Comparison of ENCODE assay signal across 18 cellular contexts in the genomic region with DNA sequence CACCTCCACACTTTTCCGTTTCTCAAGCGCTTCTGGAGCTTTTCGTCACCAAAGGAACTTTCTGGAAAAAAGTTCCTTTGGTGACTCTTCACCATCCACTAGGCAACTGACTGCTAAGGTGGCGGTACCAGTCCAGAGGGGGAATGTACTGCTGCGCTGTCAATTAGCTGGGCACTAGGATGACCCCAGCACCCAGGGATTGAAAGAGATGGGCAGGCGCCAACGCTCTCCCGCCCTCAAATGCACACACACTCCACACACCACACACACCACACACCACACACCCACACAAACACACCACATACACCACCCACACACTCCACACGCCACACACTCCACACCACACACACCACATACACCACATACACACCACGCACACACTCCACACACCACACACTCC. TPM values are rescaled to one million over a fixed set of nuclear protein-coding genes. Genes with fewer than 3 reads are reported as not detected.
DNase-seq lines count a peak whose midpoint lies in the region; ATAC-seq, FAIRE-seq and TF ChIP-seq lines count a peak whose summit lies in the region.
"Had no signal": no experiment of that assay in that cellular context is flagged by ENCODE, and none has a peak within 500 bp of the region (broad histone marks: within the 10 kb centered on the region; RNA-seq: fewer than 3 reads in every experiment).

No MANE protein-coding gene starts in this region.

- H3K79me2 ChIP-seq in HepG2 (ENCODE audit: insufficient read depth, low read length), result no peaks in the 10 kb centered on the region

- no peak for DNase-seq in HepG2 (ENCODE audit: low spot score)
- DNase-seq in right lobe of liver, result no peak
- no peak for DNase-seq in nephron progenitor cell
- DNase-seq in COLO829 (ENCODE audit: low spot score), result no peak
- DNase-seq in OCI-M1 (lab: John Stamatoyannopoulos, UW), result no peak
- DNase-seq: DMS79; GM23248; Kasumi-1; NCI-H1105 treated with DMSO at 0.1 percent for 48 hours; NCI-H187; NCI-H69; NK-92 treated with Interleukin-12 subunit alpha and Interleukin-12 subunit beta, amount 100 ng/mL, for 24 hours had no signal

- no peak overlapping the region for H2AFZ ChIP-seq in HepG2 (ENCODE audit: low read length)
- H2AFZ ChIP-seq: GM23248 had no signal

- peak overlapping the region in 3 of 5 experiments; percentile 25 to 59 (median 42) for H3K4me3 Mint-ChIP-seq in brain
- peak overlapping the region; percentile 62 for H3K4me3 Mint-ChIP-seq in nephron progenitor cell
- H3K4me3 Mint-ChIP-seq: CD14-positive monocyte had no signal

- H3K4me2 ChIP-seq in HepG2 (ENCODE audit: low read depth, low read length), result no peak overlapping the region

- TF ChIP-seq POLR2A in HepG2 (IDR thresholded peaks at IDR 0.05; ENCODE audit: insufficient read depth in 1 of 2, low read depth in 2 of 2, low read length in 2 of 2) (no peak), right lobe of liver (IDR thresholded peaks at IDR 0.05) (no peak)

- TF ChIP-seq RAD21 in HepG2 (CRISPR knock-in tag; IDR thresholded peaks at IDR 0.05), result no peak

- H3K4me1 ChIP-seq in HepG2 (ENCODE audit: insufficient read depth, low read length) (no peaks in the 10 kb centered on the region), right lobe of liver (no peaks in the 10 kb centered on the region)

- H3K27me3 ChIP-seq in HepG2 (ENCODE audit: control insufficient read depth in 1 of 2, insufficient read depth in 2 of 2, low read length in 2 of 2), result no peaks in the 10 kb centered on the region; a peak in 1 of 5 replicates
- H3K27me3 ChIP-seq in right lobe of liver, result peaks cover 0 to 6% of the 10 kb centered on the region in 2 donors

- no peak for TF ChIP-seq CTCF in HepG2 (CRISPR knock-in tag; IDR thresholded peaks at IDR 0.05)
- no peak for TF ChIP-seq CTCF in right lobe of liver (IDR thresholded peaks at IDR 0.05)
- TF ChIP-seq CTCF in brain (conservative IDR thresholded peaks at IDR 0.05), result no peak
- no peak for TF ChIP-seq CTCF in nephron progenitor cell (IDR thresholded peaks at IDR 0.05)

- no TSS peak for BruUV-seq in HepG2 (replicated peaks; lab: Mats Ljungman, UMichigan)

- H3K36me3 ChIP-seq in HepG2 (replicated peaks in 1 of 2; ENCODE audit: control insufficient read depth in 1 of 2, insufficient read depth in 2 of 2, low read length in 2 of 2), result no peaks in the 10 kb centered on the region
- no peaks in the 10 kb centered on the region for H3K36me3 ChIP-seq in right lobe of liver

- H3K27me3 Mint-ChIP-seq in brain, result peaks cover 95% of the 10 kb centered on the region
- peaks cover 98% of the 10 kb centered on the region for H3K27me3 Mint-ChIP-seq in nephron progenitor cell (ENCODE audit: low read depth, poor library complexity)

- H3K27ac Mint-ChIP-seq in brain, result peak overlapping the region in 1 of 5 experiments; percentile 42
- H3K27ac Mint-ChIP-seq in nephron progenitor cell, result no peak overlapping the region

- 76% methylated on average over 10 of the region's 10 CpGs for WGBS in HepG2 (ENCODE audit: low lambda C conversion rate)
- 49% methylated on average over 8 of the region's 10 CpGs for WGBS in right lobe of liver (ENCODE audit: insufficient coverage, low coverage, low lambda C conversion rate, missing lambda C conversion rate)

- ATAC-seq in HepG2 (no peak), right lobe of liver (no peak), GM18498 (IDR thresholded peaks at IDR 0.05; ENCODE audit: unreplicated experiment) (no peak)

- TF ChIP-seq EP300 in HepG2 (IDR thresholded peaks at IDR 0.05; ENCODE audit: low read depth in 2 of 2, low read length in 2 of 2) (no peak), HepG2 (CRISPR knock-in tag; IDR thresholded peaks at IDR 0.05; ENCODE audit: borderline replicate concordance) (no peak)

- in situ Hi-C loops in HepG2 (cut with HindIII; ENCODE audit: extremely low pct_ligation_motif_present, low pct_unique_long_range_greater_than_20kb), result loop anchor here (25.0 kb wide), 1 partner anchor 295 kb away; no protein-coding TSS in a partner anchor

- H3K27ac ChIP-seq in HepG2 (ENCODE audit: extremely low read length, insufficient read depth, low read length) (no peak overlapping the region), right lobe of liver (no peak overlapping the region)
- H3K27ac ChIP-seq: GM23248 had no signal

- CTCF ChIA-PET in HepG2 (lab: Yijun Ruan, JAX; ENCODE audit: low intra/inter-chr PET ratio, low total read pairs), result no interaction called here

- H3K9me3 ChIP-seq in HepG2 (ENCODE audit: low read length) (no peaks in the 10 kb centered on the region), right lobe of liver (no peaks in the 10 kb centered on the region)

- POLR2A ChIA-PET in HepG2 (lab: Yijun Ruan, JAX), result no interaction called here

- intact Hi-C loops in HepG2 (cut with micrococcal nuclease; ENCODE audit: unreplicated experiment) (no loop called here), right lobe of liver (cut with DNase I) (no loop called here)

- H3K36me3 Mint-ChIP-seq in brain (peaks cover 3% of the 10 kb centered on the region), nephron progenitor cell (ENCODE audit: low read depth) (no peaks in the 10 kb centered on the region)

- H3K9me3 Mint-ChIP-seq in brain, result peaks cover 4 to 23% (median 14%) of the 10 kb centered on the region in 5 experiments
- peaks cover 12% of the 10 kb centered on the region for H3K9me3 Mint-ChIP-seq in nephron progenitor cell

- no peaks in the 10 kb centered on the region for H4K20me1 ChIP-seq in HepG2 (ENCODE audit: insufficient read depth, low read length)

- no peak overlapping the region for H3K9ac ChIP-seq in HepG2 (ENCODE audit: insufficient read depth, low read depth, low read length)
- H3K9ac ChIP-seq: GM23248 had no signal

- H3K4me3 ChIP-seq in HepG2 (replicated peaks in 1 of 3; ENCODE audit: insufficient read depth in 1 of 3, low read depth in 2 of 3, low read length in 3 of 3), result no peak overlapping the region
- no peak overlapping the region for H3K4me3 ChIP-seq in right lobe of liver
- H3K4me3 ChIP-seq: GM23248 had no signal

- H3K4me1 Mint-ChIP-seq in brain, result peaks cover 7% of the 10 kb centered on the region
- H3K4me1 Mint-ChIP-seq in nephron progenitor cell, result peaks cover 13% of the 10 kb centered on the region

- FAIRE-seq in HepG2 (lab: Jason Lieb, UNC), result peak; percentile 18
- FAIRE-seq: G401.6, GM19239 had no signal

TF ChIP-seq in HepG2, 621 proteins besides CTCF, POLR2A, EP300 and RAD21 (continues in another document):
- TF ChIP-seq HMG20A (CRISPR knock-in tag; IDR thresholded peaks at IDR 0.05; ENCODE audit: borderline replicate concordance) (no peak), SATB2 (CRISPR knock-in tag; IDR thresholded peaks at IDR 0.05) (no peak)

RNA-seq across cellular contexts. Expression of gene PRDM8, which starts 10.4 kb away (rescaled TPM):
- total RNA-seq in HepG2 (2016; rRNA removed; fragmentation: Illumina TruSeq; extraction: Trizol) (not detected in 2 replicates), right lobe of liver (under 1 TPM in 5 of 6 experiments, not detected in 1; 0.07 to 0.37 (median 0.12) TPM)
- total RNA-seq in HepG2 (2016; cell fraction: cytosol; rRNA removed; fragmentation: Illumina TruSeq; extraction: Trizol; ENCODE audit: low read depth), result not detected in 2 replicates
- total RNA-seq in HepG2 (2016; cell fraction: insoluble cytoplasmic fraction; rRNA removed; fragmentation: Illumina TruSeq; extraction: Trizol), result not detected in 2 replicates
- total RNA-seq in HepG2 (2016; cell fraction: membrane; rRNA removed; fragmentation: Illumina TruSeq; extraction: Trizol), result not detected in 2 replicates
- total RNA-seq in HepG2 (2016; cell fraction: nucleus; rRNA removed; fragmentation: Illumina TruSeq; extraction: Trizol), result not detected in 2 replicates
- polyA plus RNA-seq in HepG2 (2011; rRNA removed) (0.04 and 0.09 TPM in 2 replicates), brain (ENCODE audit: insufficient read depth, low read depth, low replicate concordance) (6.4 TPM)
- 0.01 TPM in 1 of 2 replicates, not detected in the other for polyA plus RNA-seq in HepG2 (2011; cell fraction: cytosol; rRNA removed)
- 0.09 and 0.76 TPM in 2 replicates for polyA plus RNA-seq in HepG2 (2011; cell fraction: nucleus; rRNA removed)
- polyA plus RNA-seq in HepG2 (2012), result not detected in 2 replicates
- not detected in 2 replicates for polyA plus RNA-seq in HepG2 (2016; cell fraction: cytosol; fragmentation: Illumina TruSeq; extraction: Trizol; ENCODE audit: low read depth)
- polyA plus RNA-seq in HepG2 (2016; cell fraction: insoluble cytoplasmic fraction; fragmentation: Illumina TruSeq; extraction: Trizol; ENCODE audit: low read depth), result not detected in 2 replicates
- not detected in 2 replicates for polyA plus RNA-seq in HepG2 (2016; cell fraction: membrane; fragmentation: Illumina TruSeq; extraction: Trizol; ENCODE audit: low read depth)
- polyA plus RNA-seq in HepG2 (2016; cell fraction: nucleus; fragmentation: Illumina TruSeq; extraction: Trizol; ENCODE audit: insufficient read depth, low read depth), result not detected in 2 replicates
- 0.08 TPM in 1 of 2 replicates, not detected in the other for polyA minus RNA-seq in HepG2 (2011; rRNA and poly(A)+ RNA removed; ENCODE audit: low replicate concordance)
- not detected in 2 replicates for polyA minus RNA-seq in HepG2 (2011; cell fraction: cytosol; rRNA and poly(A)+ RNA removed)
- not detected in 2 replicates for polyA minus RNA-seq in HepG2 (2011; cell fraction: nucleus; rRNA and poly(A)+ RNA removed)

RNA-seq across cellular contexts. Expression of gene FGF5, which starts 58.8 kb away (rescaled TPM):
- total RNA-seq in HepG2 (2016; rRNA removed; fragmentation: Illumina TruSeq; extraction: Trizol), result not detected in 2 replicates
- not detected in 2 replicates for total RNA-seq in HepG2 (2016; cell fraction: cytosol; rRNA removed; fragmentation: Illumina TruSeq; extraction: Trizol; ENCODE audit: low read depth)
- not detected in 2 replicates for total RNA-seq in HepG2 (2016; cell fraction: insoluble cytoplasmic fraction; rRNA removed; fragmentation: Illumina TruSeq; extraction: Trizol)
- total RNA-seq in HepG2 (2016; cell fraction: membrane; rRNA removed; fragmentation: Illumina TruSeq; extraction: Trizol), result not detected in 2 replicates
- not detected in 2 replicates for total RNA-seq in HepG2 (2016; cell fraction: nucleus; rRNA removed; fragmentation: Illumina TruSeq; extraction: Trizol)
- polyA plus RNA-seq in HepG2 (2011; rRNA removed), result not detected in 2 replicates
- polyA plus RNA-seq in HepG2 (2011; cell fraction: cytosol; rRNA removed), result not detected in 2 replicates
- polyA plus RNA-seq in HepG2 (2011; cell fraction: nucleus; rRNA removed), result not detected in 2 replicates
- not detected in 2 replicates for polyA plus RNA-seq in HepG2 (2012)
- not detected in 2 replicates for polyA plus RNA-seq in HepG2 (2016; cell fraction: cytosol; fragmentation: Illumina TruSeq; extraction: Trizol; ENCODE audit: low read depth)
- polyA plus RNA-seq in HepG2 (2016; cell fraction: insoluble cytoplasmic fraction; fragmentation: Illumina TruSeq; extraction: Trizol; ENCODE audit: low read depth), result not detected in 2 replicates
- not detected in 2 replicates for polyA plus RNA-seq in HepG2 (2016; cell fraction: membrane; fragmentation: Illumina TruSeq; extraction: Trizol; ENCODE audit: low read depth)
- not detected in 2 replicates for polyA plus RNA-seq in HepG2 (2016; cell fraction: nucleus; fragmentation: Illumina TruSeq; extraction: Trizol; ENCODE audit: insufficient read depth, low read depth)
- 0.04 TPM in 1 of 2 replicates, not detected in the other for polyA minus RNA-seq in HepG2 (2011; rRNA and poly(A)+ RNA removed; ENCODE audit: low replicate concordance)
- not detected in 2 replicates for polyA minus RNA-seq in HepG2 (2011; cell fraction: cytosol; rRNA and poly(A)+ RNA removed)
- 0.12 and 0.13 TPM in 2 replicates for polyA minus RNA-seq in HepG2 (2011; cell fraction: nucleus; rRNA and poly(A)+ RNA removed)
- not detected for total RNA-seq in right lobe of liver
- polyA plus RNA-seq in brain (ENCODE audit: insufficient read depth, low read depth, low replicate concordance), result not detected
- total RNA-seq: A673 had no signal
- polyA plus RNA-seq: CD14-positive monocyte had no signal
